Comparison of ENCODE assay signal across 8 cellular contexts in the genomic region with DNA sequence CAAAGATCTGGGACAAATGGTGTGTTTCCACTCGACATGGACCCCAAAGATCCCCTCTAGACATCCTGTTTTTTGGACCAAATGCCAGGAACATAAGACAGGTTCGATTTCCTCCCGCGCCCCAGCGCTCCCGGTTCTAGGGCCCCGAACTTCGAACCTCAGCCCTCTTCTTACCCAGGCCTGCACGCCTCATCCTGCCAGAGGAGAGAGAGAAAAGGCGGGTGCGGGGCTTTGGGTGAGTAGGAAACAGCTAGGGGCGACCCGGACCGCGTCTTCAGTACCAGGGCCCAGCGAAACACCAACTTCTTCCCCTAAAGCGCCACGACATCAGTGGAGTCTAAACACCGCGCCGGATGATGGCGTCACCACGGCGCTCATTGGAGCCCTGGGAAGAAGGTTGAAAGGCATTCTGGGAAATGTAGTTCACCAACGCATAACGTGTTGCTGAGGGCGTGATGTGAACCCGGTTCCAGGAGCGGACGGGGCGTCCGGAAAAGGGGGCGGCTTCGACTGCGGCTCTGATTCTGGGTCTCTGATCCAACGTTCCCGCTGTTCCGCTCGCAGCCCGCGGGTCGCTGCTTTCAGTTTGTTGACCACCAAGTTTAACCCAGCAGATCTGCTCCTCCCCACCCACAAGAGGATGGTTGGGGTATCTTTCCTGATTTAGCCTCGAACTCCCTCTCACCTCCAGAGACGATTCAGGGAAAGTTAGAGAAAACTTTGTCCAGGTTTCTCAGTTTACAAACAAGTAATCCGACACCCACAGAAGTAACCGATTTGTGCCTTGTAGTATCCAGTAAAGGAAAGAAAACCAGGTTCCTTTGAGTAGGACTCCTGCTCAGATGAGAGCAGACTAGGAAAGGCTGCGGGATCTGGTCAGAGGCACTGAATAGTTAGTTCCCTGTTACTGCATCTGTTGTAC.
DNase-seq lines count a peak whose midpoint lies in the region; ATAC-seq and TF ChIP-seq lines count a peak whose summit lies in the region.

Gene BET1 (minus strand): TSS at position 332 of the 922 bp plus-strand sequence. CDS start 139 bp downstream, at position 193.

- DNase-seq in AG09309 (ENCODE audit: low read depth) (peak; percentile 83), NCI-H446 (lab: John Stamatoyannopoulos, UW) (peak; percentile 79 to 92), iris pigment epithelial cell (ENCODE audit: low read depth) (peak; percentile 98)
- peak; percentile 92 for DNase-seq in activated CD4-positive, CD25-positive, alpha-beta regulatory T cell treated with anti-CD3 and anti-CD28 coated beads, Interleukin-2, amount 50 U/mL, for 16 hours (ENCODE audit: low read depth, low spot score)
- peak; percentile 85 to 87 for DNase-seq in central memory CD8-positive, alpha-beta T cell (ENCODE audit: low spot score in 2 of 2)
- DNase-seq in stimulated activated CD4-positive, alpha-beta T cell treated with anti-CD3 and anti-CD28 coated beads, Interleukin-12 subunit alpha, Interleukin-12 subunit beta, amount 100 ng/mL, for 24 hours (ENCODE audit: low read depth in 2 of 2) = peak; percentile 84

- TF ChIP-seq CTCF in AG09309 (IDR thresholded peaks at IDR 0.05; ENCODE audit: control insufficient read depth, insufficient read depth, low read depth, low read length, missing control alignments) = no peak

- peak; percentile 91 for ATAC-seq in GM19025 (IDR thresholded peaks at IDR 0.05; ENCODE audit: low read depth, unreplicated experiment)
- ATAC-seq in HG03342 (IDR thresholded peaks at IDR 0.05; ENCODE audit: unreplicated experiment) = peak; percentile 96
- peak; percentile 96 for ATAC-seq in central memory CD8-positive, alpha-beta T cell (replicated peaks; ENCODE audit: extremely low read depth, poor library complexity, severe bottlenecking)

- H3K36me3 Mint-ChIP-seq in central memory CD8-positive, alpha-beta T cell (ENCODE audit: insufficient read depth) = peaks cover 11% of the 10 kb centered on the region

- peak within 1 kb of the TSS; percentile 98 for H3K4me3 Mint-ChIP-seq in central memory CD8-positive, alpha-beta T cell

- H3K27ac Mint-ChIP-seq in central memory CD8-positive, alpha-beta T cell (ENCODE audit: low read depth) = peak within 1 kb of the TSS; percentile 99

- H3K4me1 Mint-ChIP-seq in central memory CD8-positive, alpha-beta T cell = peaks cover 38% of the 10 kb centered on the region

- peak within 1 kb of the TSS; percentile 77 for H3K4me3 ChIP-seq in AG09309 (ENCODE audit: control insufficient read depth, low read depth, low read length)

- H3K27me3 Mint-ChIP-seq in central memory CD8-positive, alpha-beta T cell = peaks cover 10% of the 10 kb centered on the region

- H3K9me3 Mint-ChIP-seq in central memory CD8-positive, alpha-beta T cell = no peaks in the 10 kb centered on the region

Comparison
In these comparisons a context has a peak if more than half of its experiments do, and no peak if none do; other contexts are left out.
1. Peak in every context shown above with its lines: DNase-seq, ATAC-seq and H3K4me3 ChIP-seq.